In genomic region chr5:10293907-10294662, GRCh38 we compare ENCODE assay signal across 17 cellular contexts.
"Had no signal": no experiment of that assay in that cellular context is flagged by ENCODE, and none has a peak within 500 bp of the region (broad histone marks: within the 10 kb centered on the region; RNA-seq: fewer than 3 reads in every experiment).

No MANE protein-coding gene starts in this region.

- H3K4me3 ChIP-seq: hepatocyte, neural progenitor cell, ovary, tibial nerve had no signal

- H3K9me3 ChIP-seq: ovary, tibial nerve had no signal

- H3K9me3 Mint-ChIP-seq: activated naive CD4-positive, alpha-beta T cell treated with anti-CD3 and anti-CD28 coated beads, Interleukin-2, amount 10 ng/mL, durations not matched to agents 7 days and 5 days; activated T-helper 17 cell treated with anti-CD3 and anti-CD28 coated beads, Interleukin-2, amount 50 U/mL, for 72 hours had no signal

- H3K27ac ChIP-seq: epithelial cell of prostate, hepatocyte, neural progenitor cell, ovary, tibial nerve had no signal

- DNase-seq: activated CD4-positive, alpha-beta T cell treated with anti-CD3 and anti-CD28 coated beads for 1 hour; activated CD4-positive, alpha-beta T cell treated with anti-CD3 and anti-CD28 coated beads, Interleukin-2, amount 50 U/mL, for 48 hours; activated naive CD4-positive, alpha-beta T cell treated with anti-CD3 and anti-CD28 coated beads, Interleukin-2, amount 10 ng/mL, durations not matched to agents 7 days and 5 days; islet precursor cell; naive B cell; ovary; stimulated activated CD4-positive, alpha-beta T cell treated with anti-CD3 and anti-CD28 coated beads, Interleukin-4, amount 100 ng/mL, for 4 hours; stimulated activated CD8-positive, alpha-beta memory T cell treated with anti-CD3 and anti-CD28 coated beads, Interleukin-4, amount 100 ng/mL, for 48 hours; stimulated activated naive CD4-positive, alpha-beta T cell treated with Interleukin-2 at 50 U/mL for 16 hours; substantia nigra; T-helper 9 cell had no signal

- H3K9ac ChIP-seq: neural progenitor cell had no signal

- ATAC-seq: activated T-helper 17 cell treated with anti-CD3 and anti-CD28 coated beads, Interleukin-2, amount 50 U/mL, for 72 hours; left lobe of liver had no signal

- H3K4me3 Mint-ChIP-seq: activated naive CD4-positive, alpha-beta T cell treated with anti-CD3 and anti-CD28 coated beads, Interleukin-2, amount 10 ng/mL, durations not matched to agents 7 days and 5 days; activated T-helper 17 cell treated with anti-CD3 and anti-CD28 coated beads, Interleukin-2, amount 50 U/mL, for 72 hours; naive B cell; neural progenitor cell had no signal

- H3K4me1 Mint-ChIP-seq: activated naive CD4-positive, alpha-beta T cell treated with anti-CD3 and anti-CD28 coated beads, Interleukin-2, amount 10 ng/mL, durations not matched to agents 7 days and 5 days; activated T-helper 17 cell treated with anti-CD3 and anti-CD28 coated beads, Interleukin-2, amount 50 U/mL, for 72 hours; naive B cell; neural progenitor cell had no signal

- H2AFZ ChIP-seq: hepatocyte, neural progenitor cell had no signal

- H3K4me2 ChIP-seq: hepatocyte, neural progenitor cell had no signal

- H3K36me3 Mint-ChIP-seq: activated naive CD4-positive, alpha-beta T cell treated with anti-CD3 and anti-CD28 coated beads, Interleukin-2, amount 10 ng/mL, durations not matched to agents 7 days and 5 days; naive B cell had no signal

- H3K27ac Mint-ChIP-seq: activated naive CD4-positive, alpha-beta T cell treated with anti-CD3 and anti-CD28 coated beads, Interleukin-2, amount 10 ng/mL, durations not matched to agents 7 days and 5 days; activated T-helper 17 cell treated with anti-CD3 and anti-CD28 coated beads, Interleukin-2, amount 50 U/mL, for 72 hours; naive B cell; neural progenitor cell had no signal

- H3K27me3 ChIP-seq: hepatocyte, neural progenitor cell, ovary, tibial nerve had no signal

- H3K36me3 ChIP-seq: neural progenitor cell, ovary had no signal
